ENCODE assay signal across 1 cellular context in genomic region chr11:94815705-94816344, GRCh38.
TF ChIP-seq lines count a peak whose summit lies in the region.

No MANE protein-coding gene starts in this region.

TF ChIP-seq in GM23338, 12 proteins besides CTCF, POLR2A, EP300 and RAD21 (continued from another document):
- TF ChIP-seq REST (IDR thresholded peaks at IDR 0.05; ENCODE audit: unreplicated experiment) (no peak), JUNB (IDR thresholded peaks at IDR 0.05; ENCODE audit: unreplicated experiment) (no peak), ZNF114 (CRISPR knock-in tag; IDR thresholded peaks at IDR 0.05) (no peak), EZH2 (IDR thresholded peaks at IDR 0.05; ENCODE audit: low read depth, unreplicated experiment) (no peak), ZNF331 (CRISPR knock-in tag; IDR thresholded peaks at IDR 0.05; ENCODE audit: low read depth) (no peak), ETS1 (IDR thresholded peaks at IDR 0.05) (no peak), ZNF462 (CRISPR knock-in tag; IDR thresholded peaks at IDR 0.05) (no peak), CREB1 (CRISPR knock-in tag; IDR thresholded peaks at IDR 0.05; ENCODE audit: low read depth) (no peak), NANOG (IDR thresholded peaks at IDR 0.05; ENCODE audit: borderline replicate concordance) (no peak), POLR2AphosphoS5 (IDR thresholded peaks at IDR 0.05; ENCODE audit: low read depth) (no peak)
